9 cellular contexts compared by ENCODE assay signal in genomic region chr3:53843195-53844177, GRCh38. TPM values are rescaled to one million over a fixed set of nuclear protein-coding genes. Genes with fewer than 3 reads are reported as not detected.
DNase-seq lines count a peak whose midpoint lies in the region; ATAC-seq and TF ChIP-seq lines count a peak whose summit lies in the region.
"Had no signal": no experiment of that assay in that cellular context is flagged by ENCODE, and none has a peak within 500 bp of the region (broad histone marks: within the 10 kb centered on the region; RNA-seq: fewer than 3 reads in every experiment).

No MANE protein-coding gene starts in this region.

- H3K27me3 ChIP-seq in duodenal mucosa (ENCODE audit: control insufficient read depth in 1 of 2, insufficient read depth in 2 of 2, low read length in 2 of 2) (peaks cover 0 to 12% of the 10 kb centered on the region in 2 donors), vagina (no peaks in the 10 kb centered on the region)
- peaks cover 5% of the 10 kb centered on the region for H3K27me3 ChIP-seq in CD4-positive, alpha-beta memory T cell (ENCODE audit: insufficient read depth, low read length)

- peak overlapping the region; percentile 1 for H3K4me3 Mint-ChIP-seq in activated naive CD8-positive, alpha-beta T cell
- no peak overlapping the region for H3K4me3 Mint-ChIP-seq in activated naive CD8-positive, alpha-beta T cell treated with anti-CD3 and anti-CD28 coated beads for 36 hours
- H3K4me3 Mint-ChIP-seq in CD4-positive, alpha-beta memory T cell = peak overlapping the region in 2 of 8 donors; percentile 14 to 60

- peak overlapping the region; percentile 53 to 61 for H3K9ac ChIP-seq in duodenal mucosa (ENCODE audit: low read depth in 1 of 2, low read length in 2 of 2)

- no peak for DNase-seq in activated naive CD8-positive, alpha-beta T cell treated with anti-CD3 and anti-CD28 coated beads for 36 hours
- DNase-seq in vagina (ENCODE audit: extremely low spot score in 2 of 2) = no peak
- DNase-seq in NCI-H187 treated with DMSO at 0.1 percent for 48 hours (lab: John Stamatoyannopoulos, UW) = no peak
- DNase-seq in CD4-positive, alpha-beta memory T cell = no peak
- DNase-seq: BE2C had no signal

- no peak for TF ChIP-seq CTCF in vagina (IDR thresholded peaks at IDR 0.05)

- ATAC-seq in HG03108 (IDR thresholded peaks at IDR 0.05; ENCODE audit: unreplicated experiment) = peak; percentile 67
- ATAC-seq in HG03039 (IDR thresholded peaks at IDR 0.05; ENCODE audit: unreplicated experiment) = no peak

- POLR2A ChIA-PET in CD4-positive, alpha-beta memory T cell (lab: Charles Lee; ENCODE audit: partially characterized antibody) = no interaction called here

- CTCF ChIA-PET in CD4-positive, alpha-beta memory T cell (lab: Charles Lee; ENCODE audit: partially characterized antibody) = no interaction called here

- peak overlapping the region; percentile 82 for H3K27ac ChIP-seq in duodenal mucosa (ENCODE audit: low read depth, low read length)
- peak overlapping the region; percentile 37 for H3K27ac ChIP-seq in vagina
- H3K27ac ChIP-seq in CD4-positive, alpha-beta memory T cell (ENCODE audit: low read depth, low read length) = no peak overlapping the region

- no peaks in the 10 kb centered on the region for H3K9me3 Mint-ChIP-seq in activated naive CD8-positive, alpha-beta T cell (ENCODE audit: low read depth)
- H3K9me3 Mint-ChIP-seq in activated naive CD8-positive, alpha-beta T cell treated with anti-CD3 and anti-CD28 coated beads for 36 hours = no peaks in the 10 kb centered on the region
- H3K9me3 Mint-ChIP-seq in CD4-positive, alpha-beta memory T cell = no peaks in the 10 kb centered on the region

- peaks cover 29% of the 10 kb centered on the region for H3K27me3 Mint-ChIP-seq in activated naive CD8-positive, alpha-beta T cell
- peaks cover 44% of the 10 kb centered on the region for H3K27me3 Mint-ChIP-seq in activated naive CD8-positive, alpha-beta T cell treated with anti-CD3 and anti-CD28 coated beads for 36 hours
- peaks cover 22 to 32% of the 10 kb centered on the region in 2 donors for H3K27me3 Mint-ChIP-seq in CD4-positive, alpha-beta memory T cell

- H3K4me1 ChIP-seq in duodenal mucosa (ENCODE audit: control insufficient read depth in 1 of 2, insufficient read depth in 2 of 2, low read length in 2 of 2) (peaks cover 38 to 44% of the 10 kb centered on the region in 2 donors), vagina (peaks cover 18% of the 10 kb centered on the region)
- no peaks in the 10 kb centered on the region for H3K4me1 ChIP-seq in CD4-positive, alpha-beta memory T cell (ENCODE audit: insufficient read depth, low read length)
- H3K4me1 ChIP-seq: BE2C had no signal

- TF ChIP-seq POLR2A in vagina (IDR thresholded peaks at IDR 0.05) = no peak

- intact Hi-C loops in vagina (cut with DNase I) = no loop called here
- intact Hi-C loops in CD4-positive, alpha-beta memory T cell (cut with micrococcal nuclease) = no loop called here

- no peak overlapping the region for H3K27ac Mint-ChIP-seq in activated naive CD8-positive, alpha-beta T cell
- no peak overlapping the region for H3K27ac Mint-ChIP-seq in activated naive CD8-positive, alpha-beta T cell treated with anti-CD3 and anti-CD28 coated beads for 36 hours
- no peak overlapping the region for H3K27ac Mint-ChIP-seq in CD4-positive, alpha-beta memory T cell

- H3K4me1 Mint-ChIP-seq in activated naive CD8-positive, alpha-beta T cell (ENCODE audit: low read depth) = peaks cover 6% of the 10 kb centered on the region
- no peaks in the 10 kb centered on the region for H3K4me1 Mint-ChIP-seq in activated naive CD8-positive, alpha-beta T cell treated with anti-CD3 and anti-CD28 coated beads for 36 hours
- H3K4me1 Mint-ChIP-seq in CD4-positive, alpha-beta memory T cell = peaks cover 2 to 13% (median 7%) of the 10 kb centered on the region in 4 donors

- H3K9me3 ChIP-seq in duodenal mucosa (ENCODE audit: control insufficient read depth in 1 of 2, low read length in 2 of 2) (no peaks in the 10 kb centered on the region), vagina (no peaks in the 10 kb centered on the region)
- H3K9me3 ChIP-seq in CD4-positive, alpha-beta memory T cell (ENCODE audit: control insufficient read depth in 1 of 2, low read length in 2 of 2) = no peaks in the 10 kb centered on the region
- H3K9me3 ChIP-seq: BE2C had no signal

- H3K36me3 ChIP-seq in duodenal mucosa (ENCODE audit: control insufficient read depth in 1 of 2, insufficient read depth in 2 of 2, low read length in 2 of 2) (peaks cover 7 to 8% of the 10 kb centered on the region in 2 donors), vagina (no peaks in the 10 kb centered on the region)
- no peaks in the 10 kb centered on the region for H3K36me3 ChIP-seq in CD4-positive, alpha-beta memory T cell (ENCODE audit: insufficient read depth, low read length)
- H3K36me3 ChIP-seq: BE2C had no signal

- no peaks in the 10 kb centered on the region for H3K36me3 Mint-ChIP-seq in activated naive CD8-positive, alpha-beta T cell
- H3K36me3 Mint-ChIP-seq in activated naive CD8-positive, alpha-beta T cell treated with anti-CD3 and anti-CD28 coated beads for 36 hours = no peaks in the 10 kb centered on the region
- no peaks in the 10 kb centered on the region for H3K36me3 Mint-ChIP-seq in CD4-positive, alpha-beta memory T cell

- peak overlapping the region; percentile 43 to 73 for H3K4me3 ChIP-seq in duodenal mucosa (ENCODE audit: low read depth in 1 of 2, low read length in 2 of 2)
- H3K4me3 ChIP-seq in vagina = no peak overlapping the region
- no peak overlapping the region for H3K4me3 ChIP-seq in CD4-positive, alpha-beta memory T cell (ENCODE audit: low read length in 2 of 2)

RNA-seq across cellular contexts. Expression of gene CHDH, which starts 2.7 kb away (rescaled TPM):
- total RNA-seq in activated naive CD8-positive, alpha-beta T cell treated with anti-CD3 and anti-CD28 coated beads for 36 hours = under 1 TPM; 0.08 to 0.10 TPM
- total RNA-seq in vagina = 1.7 TPM
- total RNA-seq in CD4-positive, alpha-beta memory T cell = under 1 TPM; 0.23 to 0.47 TPM
- polyA plus RNA-seq in CD4-positive, alpha-beta memory T cell = under 1 TPM in 1 of 2 donors, not detected in 1; 0.67 TPM

RNA-seq across cellular contexts. Expression of gene IL17RB, which starts 2.9 kb away (rescaled TPM):
- not detected for total RNA-seq in activated naive CD8-positive, alpha-beta T cell treated with anti-CD3 and anti-CD28 coated beads for 36 hours
- total RNA-seq in vagina = not detected
- under 1 TPM; 0.64 to 0.87 TPM for total RNA-seq in CD4-positive, alpha-beta memory T cell
- 1 to 10 TPM in 1 of 2 donors, under 1 TPM in 1; 0.09 to 1.0 TPM for polyA plus RNA-seq in CD4-positive, alpha-beta memory T cell

RNA-seq across cellular contexts. Expression of gene ACTR8, which starts 38.5 kb away (rescaled TPM):
- 10 to 100 TPM; 29.8 to 29.9 TPM for total RNA-seq in activated naive CD8-positive, alpha-beta T cell treated with anti-CD3 and anti-CD28 coated beads for 36 hours
- 18.4 TPM for total RNA-seq in vagina
- total RNA-seq in CD4-positive, alpha-beta memory T cell = 10 to 100 TPM; 37.7 to 38.1 TPM
- polyA plus RNA-seq in CD4-positive, alpha-beta memory T cell = 10 to 100 TPM; 13.1 to 24.7 TPM

RNA-seq across cellular contexts. Expression of gene SELENOK, which starts 48.2 kb away (rescaled TPM):
- 10 to 100 TPM; 42.2 to 45.3 TPM for total RNA-seq in activated naive CD8-positive, alpha-beta T cell treated with anti-CD3 and anti-CD28 coated beads for 36 hours
- 55.0 TPM for total RNA-seq in vagina
- total RNA-seq in CD4-positive, alpha-beta memory T cell = 10 to 100 TPM; 43.2 to 50.7 TPM
- polyA plus RNA-seq in CD4-positive, alpha-beta memory T cell = 100 to 1,000 TPM; 103 to 134 TPM

Comparison
In these comparisons a context has a peak if more than half of its experiments do, and no peak if none do; other contexts are left out.
1. H3K4me3 ChIP-seq: peak in duodenal mucosa (2 of 2); none in vagina (0 of 2) and CD4-positive, alpha-beta memory T cell (0 of 2).